In the genomic region with DNA sequence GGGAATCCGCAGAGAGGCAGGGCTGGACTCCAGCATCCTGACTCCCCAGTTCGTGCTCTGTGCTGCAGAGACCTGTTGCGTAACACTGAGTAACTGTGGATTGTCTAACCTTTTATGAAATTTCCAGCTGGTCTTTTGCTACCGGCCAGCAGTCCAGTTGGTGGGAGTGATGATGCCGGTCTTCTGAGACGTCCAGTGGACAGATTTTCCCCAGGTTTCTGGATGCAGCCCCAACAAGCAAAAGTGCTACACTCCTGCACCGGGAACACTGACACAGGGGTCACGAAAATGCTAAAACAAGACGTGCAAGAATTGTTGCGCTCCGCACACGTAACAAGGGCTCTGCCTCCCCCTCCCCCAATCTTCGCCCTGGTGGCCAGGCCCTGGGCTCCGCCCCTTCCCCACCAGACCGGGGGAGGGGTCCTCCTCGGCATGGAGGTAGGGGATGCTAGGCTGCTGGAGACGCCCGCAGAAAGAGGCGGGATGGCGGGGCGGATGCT, we compare ENCODE assay signal across 8 cellular contexts. TPM values are rescaled to one million over a fixed set of nuclear protein-coding genes. Genes with fewer than 3 reads are reported as not detected.
DNase-seq lines count a peak whose midpoint lies in the region; ATAC-seq and TF ChIP-seq lines count a peak whose summit lies in the region.

No MANE protein-coding gene starts in this region.

- H3K4me1 ChIP-seq in liver (ENCODE audit: control insufficient read depth in 4 of 4, insufficient read depth in 4 of 4, low read length in 3 of 4): peaks cover 6 to 21% (median 9%) of the 10 kb centered on the region in 4 donors
- peaks cover 49% of the 10 kb centered on the region for H3K4me1 ChIP-seq in suprapubic skin

- ATAC-seq in GM21390 (IDR thresholded peaks at IDR 0.05; ENCODE audit: unreplicated experiment) (no peak), GM19455 (IDR thresholded peaks at IDR 0.05; ENCODE audit: unreplicated experiment) (no peak)

- H3K27me3 ChIP-seq in liver (ENCODE audit: control insufficient read depth in 4 of 4, insufficient read depth in 4 of 4, low read length in 3 of 4) (peaks cover 0 to 4% (median 0%) of the 10 kb centered on the region in 4 donors), suprapubic skin (peaks cover 5% of the 10 kb centered on the region)

- H3K4me3 ChIP-seq in liver (ENCODE audit: low read depth in 1 of 3, low read length in 3 of 3) (peak overlapping the region in 2 of 3 donors; percentile 27 to 47), suprapubic skin (peak overlapping the region; percentile 81)

- no peak overlapping the region for H3K9ac ChIP-seq in liver (ENCODE audit: low read depth in 1 of 2, low read length in 2 of 2)

- H3K27ac ChIP-seq in caudate nucleus (ENCODE audit: low read depth, low read length) (peak overlapping the region; percentile 67), liver (ENCODE audit: low read depth in 1 of 2, low read length in 2 of 2) (peak overlapping the region; percentile 63 to 69), suprapubic skin (peak overlapping the region; percentile 93)

- H3K9me3 ChIP-seq in liver (ENCODE audit: control insufficient read depth in 4 of 4, low read length in 3 of 4): no peaks in the 10 kb centered on the region
- H3K9me3 ChIP-seq in suprapubic skin: no peaks in the 10 kb centered on the region

- H3K36me3 ChIP-seq in liver (ENCODE audit: control insufficient read depth in 4 of 4, insufficient read depth in 3 of 4, low read depth in 1 of 4, low read length in 3 of 4): no peaks in the 10 kb centered on the region
- no peaks in the 10 kb centered on the region for H3K36me3 ChIP-seq in suprapubic skin

- peak; percentile 77 for DNase-seq in GM04504 (ENCODE audit: low read depth)
- peak; percentile 78 for DNase-seq in NCI-H226
- peak in 2 of 61 donors; percentile 10 to 24 for DNase-seq in caudate nucleus (lab: John Stamatoyannopoulos, UW)
- no peak for DNase-seq in suprapubic skin (ENCODE audit: low spot score in 2 of 2)
- no peak for DNase-seq in activated gamma-delta T cell treated with Interleukin-2 at 50 U/mL for 16 hours

- no peak for TF ChIP-seq RAD21 in liver (IDR thresholded peaks at IDR 0.05)

- TF ChIP-seq EP300 in suprapubic skin (IDR thresholded peaks at IDR 0.05): no peak

- no peak for TF ChIP-seq POLR2A in suprapubic skin (IDR thresholded peaks at IDR 0.05)

- WGBS in liver: 10% methylated on average over 21 of the region's 21 CpGs
- 2% methylated on average over 9 of the region's 21 CpGs for WGBS in suprapubic skin

- no peak for TF ChIP-seq CTCF in liver (IDR thresholded peaks at IDR 0.05; ENCODE audit: low read depth, low read length, missing input control)
- no peak for TF ChIP-seq CTCF in suprapubic skin (IDR thresholded peaks at IDR 0.05)

TF ChIP-seq in liver, 16 proteins besides CTCF, POLR2A, EP300 and RAD21:
- TF ChIP-seq, protein P1, sequence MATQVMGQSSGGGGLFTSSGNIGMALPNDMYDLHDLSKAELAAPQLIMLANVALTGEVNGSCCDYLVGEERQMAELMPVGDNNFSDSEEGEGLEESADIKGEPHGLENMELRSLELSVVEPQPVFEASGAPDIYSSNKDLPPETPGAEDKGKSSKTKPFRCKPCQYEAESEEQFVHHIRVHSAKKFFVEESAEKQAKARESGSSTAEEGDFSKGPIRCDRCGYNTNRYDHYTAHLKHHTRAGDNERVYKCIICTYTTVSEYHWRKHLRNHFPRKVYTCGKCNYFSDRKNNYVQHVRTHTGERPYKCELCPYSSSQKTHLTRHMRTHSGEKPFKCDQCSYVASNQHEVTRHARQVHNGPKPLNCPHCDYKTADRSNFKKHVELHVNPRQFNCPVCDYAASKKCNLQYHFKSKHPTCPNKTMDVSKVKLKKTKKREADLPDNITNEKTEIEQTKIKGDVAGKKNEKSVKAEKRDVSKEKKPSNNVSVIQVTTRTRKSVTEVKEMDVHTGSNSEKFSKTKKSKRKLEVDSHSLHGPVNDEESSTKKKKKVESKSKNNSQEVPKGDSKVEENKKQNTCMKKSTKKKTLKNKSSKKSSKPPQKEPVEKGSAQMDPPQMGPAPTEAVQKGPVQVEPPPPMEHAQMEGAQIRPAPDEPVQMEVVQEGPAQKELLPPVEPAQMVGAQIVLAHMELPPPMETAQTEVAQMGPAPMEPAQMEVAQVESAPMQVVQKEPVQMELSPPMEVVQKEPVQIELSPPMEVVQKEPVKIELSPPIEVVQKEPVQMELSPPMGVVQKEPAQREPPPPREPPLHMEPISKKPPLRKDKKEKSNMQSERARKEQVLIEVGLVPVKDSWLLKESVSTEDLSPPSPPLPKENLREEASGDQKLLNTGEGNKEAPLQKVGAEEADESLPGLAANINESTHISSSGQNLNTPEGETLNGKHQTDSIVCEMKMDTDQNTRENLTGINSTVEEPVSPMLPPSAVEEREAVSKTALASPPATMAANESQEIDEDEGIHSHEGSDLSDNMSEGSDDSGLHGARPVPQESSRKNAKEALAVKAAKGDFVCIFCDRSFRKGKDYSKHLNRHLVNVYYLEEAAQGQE (IDR thresholded peaks at IDR 0.05): no peak
- TF ChIP-seq NR2F2 (IDR thresholded peaks at IDR 0.05): peak; percentile 10
- TF ChIP-seq SP1 (IDR thresholded peaks at IDR 0.05): no peak
- no peak for TF ChIP-seq JUND (IDR thresholded peaks at IDR 0.05)

RNA-seq across cellular contexts. Expression of a gene that starts 0.7 kb away (rescaled TPM):
- total RNA-seq in liver (10 to 100 TPM in 1 of 2 donors, 1 to 10 TPM in 1; 3.8 to 81.1 TPM), suprapubic skin (10 to 100 TPM; 31.4 to 55.2 (median 37.1) TPM)
- 1 to 10 TPM in 1 of 2 donors, under 1 TPM in 1; 0.49 to 1.8 TPM for polyA plus RNA-seq in liver

Comparison
In these comparisons a context has a peak if more than half of its experiments do, and no peak if none do; other contexts are left out.
1. DNase-seq: peak in GM04504 (single experiment) and NCI-H226 (single experiment); none in suprapubic skin (0 of 2) and activated gamma-delta T cell treated with Interleukin-2 at 50 U/mL for 16 hours (single experiment).
2. Peak in every context shown above with its lines, with median percentiles within 50 percentile points of each other: H3K27ac ChIP-seq.